7 cellular contexts compared by ENCODE assay signal in the genomic region with DNA sequence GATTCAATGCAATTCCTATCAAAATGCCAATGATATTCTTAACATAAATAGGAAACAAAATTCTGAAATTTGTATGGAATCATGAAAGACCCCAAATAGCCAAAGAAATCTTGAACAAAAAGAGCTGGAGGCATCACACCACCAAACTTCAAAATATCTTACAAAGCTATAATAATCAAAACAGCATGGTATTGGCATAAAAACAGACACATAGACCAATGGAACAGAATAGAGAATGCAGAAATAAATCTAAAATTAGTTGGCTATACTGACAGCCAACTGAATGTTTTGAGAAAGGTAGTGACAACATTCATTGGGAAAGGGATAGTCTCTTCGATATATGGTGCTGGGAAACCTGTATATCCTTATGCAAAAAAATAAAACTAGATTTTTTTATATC.
"Had no signal": no experiment of that assay in that cellular context is flagged by ENCODE, and none has a peak within 500 bp of the region (broad histone marks: within the 10 kb centered on the region; RNA-seq: fewer than 3 reads in every experiment).

No MANE protein-coding gene starts in this region.

- DNase-seq: GDM1, GF-D8 had no signal

- FAIRE-seq: GM12878, GM12891, GM12892, GM18507, GM19239 had no signal

- ATAC-seq: GM12878 had no signal

- H3K4me3 ChIP-seq: GM12878 had no signal
